In genomic region chr11:34775417-34775888, GRCh38 we compare ENCODE assay signal across 31 cellular contexts.
"Had no signal": no experiment of that assay in that cellular context is flagged by ENCODE, and none has a peak within 500 bp of the region (broad histone marks: within the 10 kb centered on the region; RNA-seq: fewer than 3 reads in every experiment).

No MANE protein-coding gene starts in this region.

- ATAC-seq: activated CD4-positive, alpha-beta T cell treated with anti-CD3 and anti-CD28 coated beads for 36 hours; activated CD8-positive, alpha-beta memory T cell treated with anti-CD3 and anti-CD28 coated beads, Interleukin-2, amount 10 ng/mL, durations not matched to agents 7 days and 5 days; activated CD8-positive, alpha-beta T cell treated with anti-CD3 and anti-CD28 coated beads, Interleukin-2, amount 10 ng/mL, durations not matched to agents 7 days and 5 days; effector memory CD8-positive, alpha-beta T cell; gastroesophageal sphincter; heart right ventricle had no signal

- DNase-seq: activated CD4-positive, alpha-beta T cell treated with anti-CD3 and anti-CD28 coated beads for 36 hours; activated CD4-positive, alpha-beta T cell treated with anti-CD3 and anti-CD28 coated beads, Interleukin-2, amount 10 ng/mL, durations not matched to agents 7 days and 5 days; activated CD4-positive, alpha-beta T cell treated with anti-CD3 and anti-CD28 coated beads, Interleukin-2, amount 50 U/mL, for 4 hours; activated CD4-positive, CD25-positive, alpha-beta regulatory T cell; activated CD4-positive, CD25-positive, alpha-beta regulatory T cell treated with anti-CD3 and anti-CD28 coated beads, Interleukin-2, amount 50 U/mL, for 72 hours; activated CD8-positive, alpha-beta memory T cell treated with anti-CD3 and anti-CD28 coated beads, Interleukin-2, amount 10 ng/mL, durations not matched to agents 7 days and 5 days; activated CD8-positive, alpha-beta memory T cell treated with anti-CD3 and anti-CD28 coated beads, Interleukin-2, amount 50 U/mL, for 4 hours; activated CD8-positive, alpha-beta T cell treated with anti-CD3 and anti-CD28 coated beads, Interleukin-2, amount 10 ng/mL, durations not matched to agents 7 days and 5 days; activated effector memory CD4-positive, alpha-beta T cell treated with anti-CD3 and anti-CD28 coated beads, Interleukin-2, amount 50 U/mL, for 16 hours; activated naive CD4-positive, alpha-beta T cell treated with anti-CD3 and anti-CD28 coated beads for 36 hours; activated naive CD8-positive, alpha-beta T cell treated with anti-CD3 and anti-CD28 coated beads, Interleukin-2, amount 10 ng/mL, durations not matched to agents 7 days and 5 days; activated T-cell treated with anti-CD3 and anti-CD28 coated beads, Interleukin-2, amount 50 U/mL, for 1 hour; activated T-cell treated with anti-CD3 and anti-CD28 coated beads, Interleukin-2, amount 50 U/mL, for 48 hours; amniotic stem cell; anterior cingulate cortex; brain microvascular endothelial cell; cortex of kidney; dermis blood vessel endothelial cell; effector CD4-positive, alpha-beta T cell; effector memory CD8-positive, alpha-beta T cell; erythroblast; foreskin melanocyte; heart right ventricle; T-helper 2 cell had no signal

- H3K36me3 ChIP-seq: brain microvascular endothelial cell, esophagus muscularis mucosa, gastroesophageal sphincter, heart right ventricle had no signal

- H2AFZ ChIP-seq: hepatocyte had no signal

- H3K9me3 ChIP-seq: esophagus muscularis mucosa, gastroesophageal sphincter had no signal

- H3K27ac ChIP-seq: brain microvascular endothelial cell, esophagus muscularis mucosa, gastroesophageal sphincter, heart right ventricle, hepatocyte had no signal

- H3K4me1 ChIP-seq: esophagus muscularis mucosa, gastroesophageal sphincter, heart right ventricle had no signal

- H3K4me3 Mint-ChIP-seq: activated CD4-positive, alpha-beta T cell treated with anti-CD3 and anti-CD28 coated beads for 36 hours; activated CD4-positive, alpha-beta T cell treated with anti-CD3 and anti-CD28 coated beads, Interleukin-2, amount 10 ng/mL, durations not matched to agents 7 days and 5 days; activated CD8-positive, alpha-beta memory T cell treated with anti-CD3 and anti-CD28 coated beads, Interleukin-2, amount 10 ng/mL, durations not matched to agents 7 days and 5 days; activated CD8-positive, alpha-beta T cell treated with anti-CD3 and anti-CD28 coated beads, Interleukin-2, amount 10 ng/mL, durations not matched to agents 7 days and 5 days; activated naive CD4-positive, alpha-beta T cell treated with anti-CD3 and anti-CD28 coated beads for 36 hours; activated naive CD4-positive, alpha-beta T cell treated with anti-CD3 and anti-CD28 coated beads, Interleukin-2, amount 50 U/mL, for 24 hours; activated naive CD8-positive, alpha-beta T cell treated with anti-CD3 and anti-CD28 coated beads, Interleukin-2, amount 10 ng/mL, durations not matched to agents 7 days and 5 days; activated T-helper 1 cell treated with anti-CD3 and anti-CD28 coated beads, Interleukin-12 subunit alpha, Interleukin-12 subunit beta, Interleukin-2, Interleukin-4 antibody, amounts not matched to agents 30 ng/mL and 10 ng/mL and 1 ng/mL, durations not matched to agents 14 hours and 24 hours and 36 hours; central memory CD8-positive, alpha-beta T cell; effector memory CD8-positive, alpha-beta T cell had no signal

- H3K4me3 ChIP-seq: esophagus muscularis mucosa, gastroesophageal sphincter, heart right ventricle, hepatocyte had no signal

- H3K27ac Mint-ChIP-seq: activated CD4-positive, alpha-beta T cell treated with anti-CD3 and anti-CD28 coated beads for 36 hours; activated CD4-positive, alpha-beta T cell treated with anti-CD3 and anti-CD28 coated beads, Interleukin-2, amount 10 ng/mL, durations not matched to agents 7 days and 5 days; activated CD8-positive, alpha-beta memory T cell treated with anti-CD3 and anti-CD28 coated beads, Interleukin-2, amount 10 ng/mL, durations not matched to agents 7 days and 5 days; activated CD8-positive, alpha-beta T cell treated with anti-CD3 and anti-CD28 coated beads, Interleukin-2, amount 10 ng/mL, durations not matched to agents 7 days and 5 days; activated naive CD4-positive, alpha-beta T cell treated with anti-CD3 and anti-CD28 coated beads for 36 hours; activated naive CD4-positive, alpha-beta T cell treated with anti-CD3 and anti-CD28 coated beads, Interleukin-2, amount 50 U/mL, for 24 hours; activated naive CD8-positive, alpha-beta T cell treated with anti-CD3 and anti-CD28 coated beads, Interleukin-2, amount 10 ng/mL, durations not matched to agents 7 days and 5 days; activated T-helper 1 cell treated with anti-CD3 and anti-CD28 coated beads, Interleukin-12 subunit alpha, Interleukin-12 subunit beta, Interleukin-2, Interleukin-4 antibody, amounts not matched to agents 30 ng/mL and 10 ng/mL and 1 ng/mL, durations not matched to agents 14 hours and 24 hours and 36 hours; activated T-helper 2 cell treated with anti-CD3 and anti-CD28 coated beads, Interferon-gamma antibody, Interleukin-2, Interleukin-4, amounts not matched to agents 10 μg/mL and 5 μg/mL and 100 μg/mL, durations not matched to agents 14 hours and 24 hours and 36 hours; effector memory CD8-positive, alpha-beta T cell had no signal

- H3K4me1 Mint-ChIP-seq: activated CD4-positive, alpha-beta T cell treated with anti-CD3 and anti-CD28 coated beads for 36 hours; activated CD4-positive, alpha-beta T cell treated with anti-CD3 and anti-CD28 coated beads, Interleukin-2, amount 10 ng/mL, durations not matched to agents 7 days and 5 days; activated CD8-positive, alpha-beta memory T cell treated with anti-CD3 and anti-CD28 coated beads, Interleukin-2, amount 10 ng/mL, durations not matched to agents 7 days and 5 days; activated naive CD4-positive, alpha-beta T cell treated with anti-CD3 and anti-CD28 coated beads, Interleukin-2, amount 50 U/mL, for 24 hours; activated naive CD8-positive, alpha-beta T cell treated with anti-CD3 and anti-CD28 coated beads, Interleukin-2, amount 10 ng/mL, durations not matched to agents 7 days and 5 days; central memory CD8-positive, alpha-beta T cell had no signal

- H3K79me2 ChIP-seq: hepatocyte had no signal

- H3K4me2 ChIP-seq: hepatocyte had no signal

- H3K9me3 Mint-ChIP-seq: activated naive CD4-positive, alpha-beta T cell treated with anti-CD3 and anti-CD28 coated beads for 36 hours; activated naive CD8-positive, alpha-beta T cell treated with anti-CD3 and anti-CD28 coated beads, Interleukin-2, amount 10 ng/mL, durations not matched to agents 7 days and 5 days; activated T-helper 1 cell treated with anti-CD3 and anti-CD28 coated beads, Interleukin-12 subunit alpha, Interleukin-12 subunit beta, Interleukin-2, Interleukin-4 antibody, amounts not matched to agents 30 ng/mL and 10 ng/mL and 1 ng/mL, durations not matched to agents 14 hours and 24 hours and 36 hours; activated T-helper 2 cell treated with anti-CD3 and anti-CD28 coated beads, Interferon-gamma antibody, Interleukin-2, Interleukin-4, amounts not matched to agents 10 μg/mL and 5 μg/mL and 100 μg/mL, durations not matched to agents 14 hours and 24 hours and 36 hours; central memory CD8-positive, alpha-beta T cell; effector memory CD8-positive, alpha-beta T cell had no signal

- H3K36me3 Mint-ChIP-seq: activated CD8-positive, alpha-beta memory T cell treated with anti-CD3 and anti-CD28 coated beads, Interleukin-2, amount 10 ng/mL, durations not matched to agents 7 days and 5 days; activated naive CD8-positive, alpha-beta T cell treated with anti-CD3 and anti-CD28 coated beads, Interleukin-2, amount 10 ng/mL, durations not matched to agents 7 days and 5 days had no signal

- H3K27me3 ChIP-seq: brain microvascular endothelial cell, hepatocyte had no signal
